In genomic region chr1:33893147-33893830, GRCh38 we compare ENCODE assay signal across 18 cellular contexts. TPM values are rescaled to one million over a fixed set of nuclear protein-coding genes. Genes with fewer than 3 reads are reported as not detected.
A peak's percentile ranks its signal among the peaks of the same experiment; 100 is the strongest.
DNase-seq lines count a peak whose midpoint lies in the region; ATAC-seq and TF ChIP-seq lines count a peak whose summit lies in the region.
"Had no signal": no experiment of that assay in that cellular context is flagged by ENCODE, and none has a peak within 500 bp of the region (broad histone marks: within the 10 kb centered on the region; RNA-seq: fewer than 3 reads in every experiment).

No MANE protein-coding gene starts in this region.

- no peaks in the 10 kb centered on the region for H3K36me3 ChIP-seq in esophagus squamous epithelium
- H3K36me3 ChIP-seq: prostate gland had no signal

- no peaks in the 10 kb centered on the region for H3K27me3 Mint-ChIP-seq in MCF 10A (ENCODE audit: insufficient read depth, unreplicated experiment)
- peaks cover 8% of the 10 kb centered on the region for H3K27me3 Mint-ChIP-seq in activated T-cell treated with anti-CD3 and anti-CD28 coated beads, Interleukin-2, amount 50 U/mL, for 4 hours (ENCODE audit: low read depth)

- POLR2A ChIA-PET in MCF 10A (lab: Yijun Ruan, JAX) = no interaction called here

- intact Hi-C loops in esophagus squamous epithelium (cut with DNase I) = no loop called here
- intact Hi-C loops in MCF 10A (cut with micrococcal nuclease) = no loop called here

- no peak overlapping the region for H3K27ac Mint-ChIP-seq in MCF 10A (ENCODE audit: low read depth, unreplicated experiment)
- H3K27ac Mint-ChIP-seq: activated naive CD4-positive, alpha-beta T cell treated with anti-CD3 and anti-CD28 coated beads, Interleukin-2, amount 50 U/mL, for 72 hours; CD4-positive, alpha-beta T cell had no signal

- TF ChIP-seq POLR2A in esophagus squamous epithelium (IDR thresholded peaks at IDR 0.05) = no peak

- peaks cover 11% of the 10 kb centered on the region for H3K9me3 Mint-ChIP-seq in MCF 10A (ENCODE audit: unreplicated experiment)
- no peaks in the 10 kb centered on the region for H3K9me3 Mint-ChIP-seq in activated T-cell treated with anti-CD3 and anti-CD28 coated beads, Interleukin-2, amount 50 U/mL, for 4 hours
- H3K9me3 Mint-ChIP-seq: activated naive CD4-positive, alpha-beta T cell treated with anti-CD3 and anti-CD28 coated beads, Interleukin-2, amount 50 U/mL, for 72 hours; CD4-positive, alpha-beta T cell had no signal

- H3K9me3 ChIP-seq in esophagus squamous epithelium = no peaks in the 10 kb centered on the region
- H3K9me3 ChIP-seq: prostate gland had no signal

- no peak overlapping the region for H3K4me3 Mint-ChIP-seq in MCF 10A (ENCODE audit: unreplicated experiment)
- no peak overlapping the region for H3K4me3 Mint-ChIP-seq in activated T-cell treated with anti-CD3 and anti-CD28 coated beads, Interleukin-2, amount 50 U/mL, for 4 hours
- H3K4me3 Mint-ChIP-seq: CD4-positive, alpha-beta T cell had no signal

- DNase-seq in HCEC 1CT (peak; percentile 66), esophagus squamous epithelium (lab: John Stamatoyannopoulos, UW) (no peak), left kidney (ENCODE audit: low read depth, low spot score) (peak; percentile 12), stromal cell of bone marrow (ENCODE audit: low read depth) (peak; percentile 69), MCF 10A (ENCODE audit: unreplicated experiment) (no peak)
- no peak for DNase-seq in activated T-cell treated with anti-CD3 and anti-CD28 coated beads, Interleukin-2, amount 50 U/mL, for 4 hours
- DNase-seq in activated CD4-positive, alpha-beta T cell treated with anti-CD3 and anti-CD28 coated beads for 4 hours = no peak
- DNase-seq: CD4-positive, alpha-beta T cell; GDM1; mammary epithelial cell; NCI-H1417; NCI-H69; SHP77 treated with DMSO at 0.1 percent for 48 hours; stimulated activated CD4-positive, alpha-beta T cell treated with anti-CD3 and anti-CD28 coated beads, Interleukin-4, amount 100 ng/mL, for 4 hours; stimulated activated naive CD4-positive, alpha-beta T cell treated with Interleukin-2 at 50 U/mL for 16 hours had no signal

- no peak overlapping the region for H3K4me3 ChIP-seq in esophagus squamous epithelium
- H3K4me3 ChIP-seq: prostate gland had no signal

- ATAC-seq in activated T-cell treated with anti-CD3 and anti-CD28 coated beads, Interleukin-2, amount 50 U/mL, for 4 hours = no peak
- ATAC-seq in GM21447 (IDR thresholded peaks at IDR 0.05; ENCODE audit: unreplicated experiment) = no peak
- ATAC-seq: activated naive CD4-positive, alpha-beta T cell treated with anti-CD3 and anti-CD28 coated beads, Interleukin-2, amount 50 U/mL, for 72 hours had no signal

- H3K27me3 ChIP-seq in esophagus squamous epithelium = no peaks in the 10 kb centered on the region

- TF ChIP-seq CTCF in esophagus squamous epithelium (IDR thresholded peaks at IDR 0.05) (no peak), MCF 10A (IDR thresholded peaks at IDR 0.05; ENCODE audit: unreplicated experiment) (no peak)

- H3K4me1 ChIP-seq in esophagus squamous epithelium = no peaks in the 10 kb centered on the region
- H3K4me1 ChIP-seq: prostate gland had no signal

- WGBS in esophagus squamous epithelium, 2 donors = 35 to 37% methylated on average over 3 of the region's 3 CpGs

- H3K36me3 Mint-ChIP-seq in MCF 10A (ENCODE audit: insufficient read depth, unreplicated experiment) = no peaks in the 10 kb centered on the region
- H3K36me3 Mint-ChIP-seq in activated T-cell treated with anti-CD3 and anti-CD28 coated beads, Interleukin-2, amount 50 U/mL, for 4 hours (ENCODE audit: insufficient read depth) = no peaks in the 10 kb centered on the region
- H3K36me3 Mint-ChIP-seq: activated naive CD4-positive, alpha-beta T cell treated with anti-CD3 and anti-CD28 coated beads, Interleukin-2, amount 50 U/mL, for 72 hours had no signal

- no TSS peak for BruUV-seq in MCF 10A (replicated peaks; lab: Mats Ljungman, UMichigan)

- H3K4me1 Mint-ChIP-seq in MCF 10A (ENCODE audit: insufficient read depth, unreplicated experiment) = no peaks in the 10 kb centered on the region
- no peaks in the 10 kb centered on the region for H3K4me1 Mint-ChIP-seq in activated T-cell treated with anti-CD3 and anti-CD28 coated beads, Interleukin-2, amount 50 U/mL, for 4 hours (ENCODE audit: low read depth)

- peak overlapping the region in 3 of 4 donors; percentile 32 to 75 (median 49) for H3K27ac ChIP-seq in esophagus squamous epithelium
- H3K27ac ChIP-seq: prostate gland had no signal

- CTCF ChIA-PET in MCF 10A (lab: Yijun Ruan, JAX) = no interaction called here

RNA-seq across cellular contexts. Expression of gene HMGB4, which starts 29.4 kb away (rescaled TPM):
- total RNA-seq in esophagus squamous epithelium (not detected), MCF 10A (2022) (not detected in 2 replicates)
- total RNA-seq in activated T-cell treated with anti-CD3 and anti-CD28 coated beads, Interleukin-2, amount 50 U/mL, for 4 hours = not detected
- total RNA-seq: activated naive CD4-positive, alpha-beta T cell treated with anti-CD3 and anti-CD28 coated beads, Interleukin-2, amount 50 U/mL, for 72 hours; CD4-positive, alpha-beta T cell; mammary epithelial cell had no signal

Comparison
In these comparisons a context has a peak if more than half of its experiments do, and no peak if none do; other contexts are left out.
1. DNase-seq: peak in HCEC 1CT (single experiment), left kidney (single experiment) and stromal cell of bone marrow (single experiment); none in esophagus squamous epithelium (single experiment), MCF 10A (single experiment), activated T-cell treated with anti-CD3 and anti-CD28 coated beads, Interleukin-2, amount 50 U/mL, for 4 hours (single experiment) and activated CD4-positive, alpha-beta T cell treated with anti-CD3 and anti-CD28 coated beads for 4 hours (0 of 2).